8 cellular contexts compared by ENCODE assay signal in the genomic region with DNA sequence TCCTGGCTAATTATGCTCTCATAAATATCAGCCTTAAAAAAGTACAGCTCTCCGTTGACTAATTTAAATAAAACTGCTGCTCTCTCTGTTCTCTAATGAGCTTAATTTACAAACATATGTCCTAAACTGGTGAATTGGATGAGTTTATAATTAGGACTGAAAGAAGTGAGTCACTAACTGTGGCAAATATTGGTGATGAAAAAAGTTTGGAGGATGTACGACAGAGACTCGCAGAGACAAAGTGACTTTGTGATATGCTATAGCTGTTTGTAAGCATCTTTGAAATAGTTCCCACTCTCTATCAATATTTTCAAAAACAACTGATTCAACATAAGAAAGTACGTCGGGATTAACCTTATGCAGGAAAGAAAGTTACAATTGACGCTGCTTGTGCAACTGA.
"Had no signal": no experiment of that assay in that cellular context is flagged by ENCODE, and none has a peak within 500 bp of the region (broad histone marks: within the 10 kb centered on the region; RNA-seq: fewer than 3 reads in every experiment).

No MANE protein-coding gene starts in this region.

- H3K4me3 ChIP-seq: GM12878 had no signal

- DNase-seq: GDM1, GF-D8 had no signal

- ATAC-seq: GM12878 had no signal

- FAIRE-seq: G401.6, GM12878, GM12891, GM12892, GM18507, GM19239 had no signal
